9 cellular contexts compared by ENCODE assay signal in the genomic region with DNA sequence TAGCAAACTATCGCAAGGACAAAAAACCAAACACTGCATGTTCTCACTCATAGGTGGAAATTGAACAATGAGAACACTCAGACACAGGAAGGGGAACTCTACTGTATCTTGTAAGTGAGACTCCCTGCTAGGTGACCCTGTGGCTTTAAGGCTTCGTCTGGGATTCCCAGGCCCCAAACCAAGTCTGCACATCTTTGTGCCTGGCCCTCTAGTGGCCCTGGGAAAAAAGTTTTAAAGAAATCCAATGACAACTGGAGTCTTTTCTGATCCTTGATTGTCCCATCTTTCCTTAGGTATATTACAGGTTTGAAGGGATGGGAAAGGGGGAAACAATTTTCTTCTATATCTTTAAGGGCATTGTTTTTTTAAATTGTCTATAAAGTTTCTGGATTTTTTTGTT. TPM values are rescaled to one million over a fixed set of nuclear protein-coding genes. Genes with fewer than 3 reads are reported as not detected.
DNase-seq lines count a peak whose midpoint lies in the region; ATAC-seq, FAIRE-seq and TF ChIP-seq lines count a peak whose summit lies in the region.
"Had no signal": no experiment of that assay in that cellular context is flagged by ENCODE, and none has a peak within 500 bp of the region (broad histone marks: within the 10 kb centered on the region; RNA-seq: fewer than 3 reads in every experiment).

No MANE protein-coding gene starts in this region.

- no peak overlapping the region for H3K9ac ChIP-seq in K562 (ENCODE audit: insufficient read depth in 1 of 2, low read depth in 2 of 2, low read length in 2 of 2)

- no peaks in the 10 kb centered on the region for H3K79me2 ChIP-seq in K562 (ENCODE audit: control insufficient read depth, insufficient read depth, low read length)

- H3K27me3 ChIP-seq in K562 (ENCODE audit: control insufficient read depth in 2 of 2, insufficient read depth in 2 of 2, low read length in 2 of 2) = no peaks in the 10 kb centered on the region

- no peaks in the 10 kb centered on the region for H4K20me1 ChIP-seq in K562 (replicated peaks; ENCODE audit: control insufficient read depth, insufficient read depth, low read length)

- no peak for ATAC-seq in K562
- no peak for ATAC-seq in activated CD8-positive, alpha-beta memory T cell treated with anti-CD3 and anti-CD28 coated beads, Interleukin-2, amount 10 ng/mL, durations not matched to agents 7 days and 5 days
- no peak for ATAC-seq in GM21529 (IDR thresholded peaks at IDR 0.05; ENCODE audit: unreplicated experiment)
- ATAC-seq in HG03469 (IDR thresholded peaks at IDR 0.05; ENCODE audit: unreplicated experiment) = no peak

- CTCF ChIA-PET in K562 (lab: Yijun Ruan, JAX; ENCODE audit: low intra/inter-chr PET ratio) = no interaction called here
- CTCF ChIA-PET in activated CD8-positive, alpha-beta memory T cell treated with anti-CD3 and anti-CD28 coated beads, Interleukin-2, amount 10 ng/mL, durations not matched to agents 7 days and 5 days (lab: Charles Lee) = no interaction called here

- TF ChIP-seq RAD21 in Ishikawa (IDR thresholded peaks at IDR 0.05; ENCODE audit: low read depth) (peak; percentile 57), K562 (CRISPR knock-in tag; conservative IDR thresholded peaks at IDR 0.05 in 1 of 2, IDR thresholded peaks at IDR 0.05 in 1 of 2) (peak; percentile 12 to 14; a peak in 2 of 4 replicates)

- H2AFZ ChIP-seq in K562 (ENCODE audit: low read depth, low read length) = no peak overlapping the region

- TF ChIP-seq CTCF in K562 (IDR thresholded peaks at IDR 0.05 in 2 of 3, conservative IDR thresholded peaks at IDR 0.05 in 1 of 3; ENCODE audit: insufficient read depth in 2 of 3, low read depth in 1 of 3, low read length in 3 of 3) (no peak), neural crest cell (conservative IDR thresholded peaks at IDR 0.05) (peak; percentile 73)

- no peaks in the 10 kb centered on the region for H3K4me1 ChIP-seq in K562 (replicated peaks in 1 of 2; ENCODE audit: control insufficient read depth in 2 of 2, insufficient read depth in 2 of 2, low read length in 2 of 2)

- H3K9me3 ChIP-seq in K562 (replicated peaks; ENCODE audit: control insufficient read depth, insufficient read depth, low read depth, low read length) = no peaks in the 10 kb centered on the region

- no peak for TF ChIP-seq POLR2A in K562 (conservative IDR thresholded peaks at IDR 0.05)

- no peak overlapping the region for H3K4me2 ChIP-seq in K562 (ENCODE audit: insufficient read depth, low read length)

- H3K9me1 ChIP-seq in K562 (ENCODE audit: control insufficient read depth, insufficient read depth, low read length) = no peaks in the 10 kb centered on the region

- H3K4me3 ChIP-seq in K562 = no peak overlapping the region
- H3K4me3 ChIP-seq: SK-N-MC had no signal

- intact Hi-C loops in K562 (cut with micrococcal nuclease) = no loop called here

- DNase-seq in ELR (ENCODE audit: low read depth) (peak; percentile 56), K562 (ENCODE audit: extremely low read depth in 1 of 4, low spot score in 3 of 4) (peak in 1 of 4 experiments; percentile 1), neural crest cell (ENCODE audit: low read depth, low spot score) (peak; percentile 16), NOMO-1 (lab: John Stamatoyannopoulos, UW; ENCODE audit: unreplicated experiment in 2 of 2) (no peak)
- no peak for DNase-seq in activated CD8-positive, alpha-beta memory T cell treated with anti-CD3 and anti-CD28 coated beads, Interleukin-2, amount 10 ng/mL, durations not matched to agents 7 days and 5 days

- no peaks in the 10 kb centered on the region for H3K36me3 Mint-ChIP-seq in neural crest cell (ENCODE audit: low read depth)
- H3K36me3 Mint-ChIP-seq in activated CD8-positive, alpha-beta memory T cell treated with anti-CD3 and anti-CD28 coated beads, Interleukin-2, amount 10 ng/mL, durations not matched to agents 7 days and 5 days = no peaks in the 10 kb centered on the region

- BruUV-seq in K562 (replicated peaks; lab: Mats Ljungman, UMichigan) = no TSS peak

- H3K4me3 Mint-ChIP-seq in neural crest cell = no peak overlapping the region
- no peak overlapping the region for H3K4me3 Mint-ChIP-seq in activated CD8-positive, alpha-beta memory T cell treated with anti-CD3 and anti-CD28 coated beads, Interleukin-2, amount 10 ng/mL, durations not matched to agents 7 days and 5 days

- no peak for TF ChIP-seq EP300 in Ishikawa (IDR thresholded peaks at IDR 0.05; ENCODE audit: borderline replicate concordance)
- TF ChIP-seq EP300 in K562 (IDR thresholded peaks at IDR 0.05; ENCODE audit: low read length) = no peak

- no peak overlapping the region for H3K27ac Mint-ChIP-seq in neural crest cell (ENCODE audit: unreplicated experiment)
- H3K27ac Mint-ChIP-seq in activated CD8-positive, alpha-beta memory T cell treated with anti-CD3 and anti-CD28 coated beads, Interleukin-2, amount 10 ng/mL, durations not matched to agents 7 days and 5 days = no peak overlapping the region

- H3K27me3 Mint-ChIP-seq in neural crest cell (ENCODE audit: low read depth) = no peaks in the 10 kb centered on the region
- peaks cover 7% of the 10 kb centered on the region for H3K27me3 Mint-ChIP-seq in activated CD8-positive, alpha-beta memory T cell treated with anti-CD3 and anti-CD28 coated beads, Interleukin-2, amount 10 ng/mL, durations not matched to agents 7 days and 5 days

- POLR2A ChIA-PET in K562 (lab: Yijun Ruan, JAX) = no interaction called here

- FAIRE-seq in K562 (lab: Jason Lieb, UNC) = no peak

- H3K9me3 Mint-ChIP-seq in neural crest cell = no peaks in the 10 kb centered on the region
- H3K9me3 Mint-ChIP-seq in activated CD8-positive, alpha-beta memory T cell treated with anti-CD3 and anti-CD28 coated beads, Interleukin-2, amount 10 ng/mL, durations not matched to agents 7 days and 5 days (ENCODE audit: low read depth) = no peaks in the 10 kb centered on the region

- WGBS in K562 (ENCODE audit: insufficient coverage, low coverage, missing lambda C conversion rate) = 0% methylated on average over 2 of the region's 2 CpGs

- H3K36me3 ChIP-seq in K562 (ENCODE audit: control insufficient read depth, insufficient read depth, low read length) = no peaks in the 10 kb centered on the region

- no peaks in the 10 kb centered on the region for H3K4me1 Mint-ChIP-seq in neural crest cell
- H3K4me1 Mint-ChIP-seq in activated CD8-positive, alpha-beta memory T cell treated with anti-CD3 and anti-CD28 coated beads, Interleukin-2, amount 10 ng/mL, durations not matched to agents 7 days and 5 days = peaks cover 24% of the 10 kb centered on the region

- in situ Hi-C loops in K562 (cut with MboI) = no loop called here

- no peak overlapping the region for H3K27ac ChIP-seq in K562 (ENCODE audit: extremely low read depth, low read depth, low read length)
- H3K27ac ChIP-seq: SK-N-MC had no signal

RNA-seq across cellular contexts. Expression of a gene that starts 10.6 kb away (rescaled TPM):
- total RNA-seq in K562 (2011; cell fraction: chromatin; rRNA removed; ENCODE audit: low replicate concordance) = not detected in 2 replicates
- not detected in 2 replicates for total RNA-seq in K562 (2011; cell fraction: nucleolus; rRNA removed)
- not detected in 2 replicates for total RNA-seq in K562 (2011; cell fraction: nucleoplasm; rRNA removed)
- total RNA-seq in K562 (2014; rRNA removed) (not detected in 2 replicates), K562 (2014; rRNA removed; fragmentation: Illumina TruSeq; extraction: Trizol) (not detected in 2 replicates), K562 (2015; rRNA removed; fragmentation: Illumina TruSeq; extraction: Trizol) (not detected in 2 replicates), K562 (2021) (not detected in 2 replicates), neural crest cell (not detected in 2 replicates)
- polyA plus RNA-seq in K562 (2011; rRNA removed) (not detected in 2 replicates), K562 (2014; fragmentation: Illumina TruSeq; extraction: Trizol) (not detected in 2 replicates), K562 (2014; fragmentation: Nextera tagmentation; extraction: Ambion mirVana) (not detected), K562 (2014; rRNA removed) (not detected in 2 replicates)
- not detected in 2 replicates for polyA plus RNA-seq in K562 (2011; cell fraction: cytosol; rRNA removed)
- polyA plus RNA-seq in K562 (2011; cell fraction: nucleus; rRNA removed) = not detected in 2 replicates
- polyA plus RNA-seq in K562 (2012) = not detected in 2 replicates
- polyA minus RNA-seq in K562 (2011; rRNA and poly(A)+ RNA removed) = not detected in 2 replicates
- polyA minus RNA-seq in K562 (2011; cell fraction: cytosol; rRNA and poly(A)+ RNA removed) = not detected in 2 replicates
- not detected in 2 replicates for polyA minus RNA-seq in K562 (2011; cell fraction: nucleus; rRNA and poly(A)+ RNA removed)
- total RNA-seq in activated CD8-positive, alpha-beta memory T cell treated with anti-CD3 and anti-CD28 coated beads, Interleukin-2, amount 10 ng/mL, durations not matched to agents 7 days and 5 days = not detected

RNA-seq across cellular contexts. Expression of a gene that starts 32.1 kb away (rescaled TPM):
- total RNA-seq in K562 (2011; cell fraction: chromatin; rRNA removed; ENCODE audit: low replicate concordance) = not detected in 2 replicates
- not detected in 2 replicates for total RNA-seq in K562 (2011; cell fraction: nucleolus; rRNA removed)
- not detected in 2 replicates for total RNA-seq in K562 (2011; cell fraction: nucleoplasm; rRNA removed)
- total RNA-seq in K562 (2014; rRNA removed) (not detected in 2 replicates), K562 (2014; rRNA removed; fragmentation: Illumina TruSeq; extraction: Trizol) (not detected in 2 replicates), K562 (2015; rRNA removed; fragmentation: Illumina TruSeq; extraction: Trizol) (not detected in 2 replicates), K562 (2021) (not detected in 2 replicates), neural crest cell (not detected in 2 replicates)
- polyA plus RNA-seq in K562 (2011; rRNA removed) (not detected in 2 replicates), K562 (2014; fragmentation: Illumina TruSeq; extraction: Trizol) (not detected in 2 replicates), K562 (2014; fragmentation: Nextera tagmentation; extraction: Ambion mirVana) (not detected), K562 (2014; rRNA removed) (not detected in 2 replicates)
- polyA plus RNA-seq in K562 (2011; cell fraction: cytosol; rRNA removed) = not detected in 2 replicates
- not detected in 2 replicates for polyA plus RNA-seq in K562 (2011; cell fraction: nucleus; rRNA removed)
- polyA plus RNA-seq in K562 (2012) = not detected in 2 replicates
- not detected in 2 replicates for polyA minus RNA-seq in K562 (2011; rRNA and poly(A)+ RNA removed)
- polyA minus RNA-seq in K562 (2011; cell fraction: cytosol; rRNA and poly(A)+ RNA removed) = not detected in 2 replicates
- polyA minus RNA-seq in K562 (2011; cell fraction: nucleus; rRNA and poly(A)+ RNA removed) = not detected in 2 replicates
- not detected for total RNA-seq in activated CD8-positive, alpha-beta memory T cell treated with anti-CD3 and anti-CD28 coated beads, Interleukin-2, amount 10 ng/mL, durations not matched to agents 7 days and 5 days

RNA-seq across cellular contexts. Expression of a gene that starts 59.7 kb away (rescaled TPM):
- not detected in 2 replicates for total RNA-seq in K562 (2011; cell fraction: chromatin; rRNA removed; ENCODE audit: low replicate concordance)
- total RNA-seq in K562 (2011; cell fraction: nucleolus; rRNA removed) = not detected in 2 replicates
- not detected in 2 replicates for total RNA-seq in K562 (2011; cell fraction: nucleoplasm; rRNA removed)
- total RNA-seq in K562 (2014; rRNA removed) = not detected in 2 replicates
- total RNA-seq in K562 (2014; rRNA removed; fragmentation: Illumina TruSeq; extraction: Trizol) = not detected in 2 replicates
- not detected in 2 replicates for total RNA-seq in K562 (2015; rRNA removed; fragmentation: Illumina TruSeq; extraction: Trizol)
- total RNA-seq in K562 (2021) = not detected in 2 replicates
- polyA plus RNA-seq in K562 (2011; rRNA removed) = not detected in 2 replicates
- not detected in 2 replicates for polyA plus RNA-seq in K562 (2011; cell fraction: cytosol; rRNA removed)
- not detected in 2 replicates for polyA plus RNA-seq in K562 (2011; cell fraction: nucleus; rRNA removed)
- not detected in 2 replicates for polyA plus RNA-seq in K562 (2012)
- polyA plus RNA-seq in K562 (2014; fragmentation: Illumina TruSeq; extraction: Trizol) = not detected in 2 replicates
- not detected for polyA plus RNA-seq in K562 (2014; fragmentation: Nextera tagmentation; extraction: Ambion mirVana)
- polyA plus RNA-seq in K562 (2014; rRNA removed) = not detected in 2 replicates
- polyA minus RNA-seq in K562 (2011; rRNA and poly(A)+ RNA removed) = not detected in 2 replicates
- not detected in 2 replicates for polyA minus RNA-seq in K562 (2011; cell fraction: cytosol; rRNA and poly(A)+ RNA removed)
- polyA minus RNA-seq in K562 (2011; cell fraction: nucleus; rRNA and poly(A)+ RNA removed) = not detected in 2 replicates
- total RNA-seq in neural crest cell = not detected in 2 replicates
- total RNA-seq in activated CD8-positive, alpha-beta memory T cell treated with anti-CD3 and anti-CD28 coated beads, Interleukin-2, amount 10 ng/mL, durations not matched to agents 7 days and 5 days = under 1 TPM in 1 of 2 experiments, not detected in 1; 0.37 TPM

Comparison
In these comparisons a context has a peak if more than half of its experiments do, and no peak if none do; other contexts are left out.
1. DNase-seq: peak in ELR (single experiment) and neural crest cell (single experiment); none in activated CD8-positive, alpha-beta memory T cell treated with anti-CD3 and anti-CD28 coated beads, Interleukin-2, amount 10 ng/mL, durations not matched to agents 7 days and 5 days (single experiment) and NOMO-1 (0 of 2).